ENCODE assay signal across 12 cellular contexts in genomic region chr1:162855461-162856150, GRCh38. TPM values are rescaled to one million over a fixed set of nuclear protein-coding genes. Genes with fewer than 3 reads are reported as not detected.
DNase-seq lines count a peak whose midpoint lies in the region; ATAC-seq and TF ChIP-seq lines count a peak whose summit lies in the region.
"Had no signal": no experiment of that assay in that cellular context is flagged by ENCODE, and none has a peak within 500 bp of the region (broad histone marks: within the 10 kb centered on the region; RNA-seq: fewer than 3 reads in every experiment).

No MANE protein-coding gene starts in this region.

- no peak for TF ChIP-seq CTCF in parathyroid adenoma (IDR thresholded peaks at IDR 0.05)

- peak; percentile 21 for DNase-seq in GM03348 (ENCODE audit: low spot score)
- DNase-seq in RKO (ENCODE audit: low spot score): peak; percentile 89
- DNase-seq in dermis blood vessel endothelial cell: peak; percentile 49
- no peak for DNase-seq in iPS-NIHi7 (ENCODE audit: extremely low spot score)
- no peak for DNase-seq in NOMO-1 treated with dmso at 0.1 percent for 144 hours (lab: John Stamatoyannopoulos, UW; ENCODE audit: unreplicated experiment)
- no peak for DNase-seq in GM19240 (ENCODE audit: insufficient read length, low spot score)
- DNase-seq: activated naive CD4-positive, alpha-beta T cell treated with Interleukin-2 at 50 U/mL for 16 hours; H9 had no signal

- H3K27ac ChIP-seq in parathyroid adenoma: no peak overlapping the region

- no peaks in the 10 kb centered on the region for H3K4me1 ChIP-seq in parathyroid adenoma

- ATAC-seq in HG02623 (IDR thresholded peaks at IDR 0.05; ENCODE audit: unreplicated experiment): no peak

- no peaks in the 10 kb centered on the region for H3K27me3 ChIP-seq in parathyroid adenoma (ENCODE audit: control insufficient read depth, insufficient read depth, low read length)

- no peak overlapping the region for H3K9ac ChIP-seq in parathyroid adenoma

- no peaks in the 10 kb centered on the region for H3K79me2 ChIP-seq in parathyroid adenoma

- H3K4me2 ChIP-seq in parathyroid adenoma (ENCODE audit: low read length): no peak overlapping the region

- H3K36me3 ChIP-seq in parathyroid adenoma (ENCODE audit: control insufficient read depth, insufficient read depth, low read length): no peaks in the 10 kb centered on the region

- H2AFZ ChIP-seq in parathyroid adenoma: peak overlapping the region; percentile 5

- H3K4me3 ChIP-seq in parathyroid adenoma (ENCODE audit: low read depth, low read length): no peak overlapping the region

- H3K9me3 ChIP-seq in parathyroid adenoma (ENCODE audit: control insufficient read depth, low read length): no peaks in the 10 kb centered on the region

RNA-seq across cellular contexts. Expression of gene CCDC190, which starts 5.4 kb away (rescaled TPM):
- 0.05 TPM in 1 of 2 replicates, not detected in the other for total RNA-seq in dermis blood vessel endothelial cell
- total RNA-seq: frontal cortex, H9, NCI-H460 had no signal

Comparison
In these comparisons a context has a peak if more than half of its experiments do, and no peak if none do; other contexts are left out.
1. DNase-seq: peak in GM03348 (single experiment), RKO (single experiment) and dermis blood vessel endothelial cell (single experiment); none in iPS-NIHi7 (single experiment), NOMO-1 treated with dmso at 0.1 percent for 144 hours (single experiment) and GM19240 (single experiment).